2 cellular contexts compared by ENCODE assay signal in the genomic region with DNA sequence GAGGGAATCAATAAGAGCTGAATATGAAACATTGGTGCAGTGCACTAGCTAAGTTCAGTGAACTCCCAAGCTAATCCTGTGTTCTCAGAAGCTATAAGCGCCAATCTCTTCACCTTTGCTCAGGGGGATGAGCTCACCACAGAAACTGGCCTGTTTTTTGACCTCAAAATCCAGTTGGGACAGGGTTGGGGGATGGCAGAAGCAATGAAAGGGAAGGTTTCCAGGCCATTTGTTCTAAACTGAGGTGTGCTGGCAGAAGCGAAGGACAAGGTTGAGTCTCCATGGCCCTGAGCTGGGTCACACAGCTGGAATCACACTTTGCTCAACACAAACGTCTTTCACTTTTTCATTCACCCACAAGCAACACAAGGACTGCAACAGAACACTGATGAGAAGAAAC.
TF ChIP-seq lines count a peak whose summit lies in the region.

No MANE protein-coding gene starts in this region.

TF ChIP-seq in liver, 16 proteins besides CTCF, POLR2A, EP300 and RAD21 (continued from another document):
- peak; percentile 83 to 97 for TF ChIP-seq JUND (IDR thresholded peaks at IDR 0.05)
- TF ChIP-seq ZBTB33 (IDR thresholded peaks at IDR 0.05), result peak; percentile 54
- TF ChIP-seq TAF1 (conservative IDR thresholded peaks at IDR 0.05), result peak; percentile 54
- peak; percentile 47 for TF ChIP-seq NR2F2 (IDR thresholded peaks at IDR 0.05)
- peak in 1 of 2 donors; percentile 26 for TF ChIP-seq EGR1 (IDR thresholded peaks at IDR 0.05; ENCODE audit: low read depth in 2 of 2)
- peak; percentile 91 for TF ChIP-seq ATF3 (IDR thresholded peaks at IDR 0.05)
- TF ChIP-seq RXRA (IDR thresholded peaks at IDR 0.05), result peak; percentile 93 to 97
- TF ChIP-seq FOXA2 (IDR thresholded peaks at IDR 0.05), result no peak
- TF ChIP-seq, protein P1, sequence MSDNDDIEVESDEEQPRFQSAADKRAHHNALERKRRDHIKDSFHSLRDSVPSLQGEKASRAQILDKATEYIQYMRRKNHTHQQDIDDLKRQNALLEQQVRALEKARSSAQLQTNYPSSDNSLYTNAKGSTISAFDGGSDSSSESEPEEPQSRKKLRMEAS (IDR thresholded peaks at IDR 0.05), result no peak
- TF ChIP-seq SP1 (IDR thresholded peaks at IDR 0.05), result peak; percentile 100
- TF ChIP-seq FOXA1 (IDR thresholded peaks at IDR 0.05), result no peak
- TF ChIP-seq GABPA (IDR thresholded peaks at IDR 0.05 in 1 of 2, conservative IDR thresholded peaks at IDR 0.05 in 1 of 2), result no peak
- TF ChIP-seq, protein P2, sequence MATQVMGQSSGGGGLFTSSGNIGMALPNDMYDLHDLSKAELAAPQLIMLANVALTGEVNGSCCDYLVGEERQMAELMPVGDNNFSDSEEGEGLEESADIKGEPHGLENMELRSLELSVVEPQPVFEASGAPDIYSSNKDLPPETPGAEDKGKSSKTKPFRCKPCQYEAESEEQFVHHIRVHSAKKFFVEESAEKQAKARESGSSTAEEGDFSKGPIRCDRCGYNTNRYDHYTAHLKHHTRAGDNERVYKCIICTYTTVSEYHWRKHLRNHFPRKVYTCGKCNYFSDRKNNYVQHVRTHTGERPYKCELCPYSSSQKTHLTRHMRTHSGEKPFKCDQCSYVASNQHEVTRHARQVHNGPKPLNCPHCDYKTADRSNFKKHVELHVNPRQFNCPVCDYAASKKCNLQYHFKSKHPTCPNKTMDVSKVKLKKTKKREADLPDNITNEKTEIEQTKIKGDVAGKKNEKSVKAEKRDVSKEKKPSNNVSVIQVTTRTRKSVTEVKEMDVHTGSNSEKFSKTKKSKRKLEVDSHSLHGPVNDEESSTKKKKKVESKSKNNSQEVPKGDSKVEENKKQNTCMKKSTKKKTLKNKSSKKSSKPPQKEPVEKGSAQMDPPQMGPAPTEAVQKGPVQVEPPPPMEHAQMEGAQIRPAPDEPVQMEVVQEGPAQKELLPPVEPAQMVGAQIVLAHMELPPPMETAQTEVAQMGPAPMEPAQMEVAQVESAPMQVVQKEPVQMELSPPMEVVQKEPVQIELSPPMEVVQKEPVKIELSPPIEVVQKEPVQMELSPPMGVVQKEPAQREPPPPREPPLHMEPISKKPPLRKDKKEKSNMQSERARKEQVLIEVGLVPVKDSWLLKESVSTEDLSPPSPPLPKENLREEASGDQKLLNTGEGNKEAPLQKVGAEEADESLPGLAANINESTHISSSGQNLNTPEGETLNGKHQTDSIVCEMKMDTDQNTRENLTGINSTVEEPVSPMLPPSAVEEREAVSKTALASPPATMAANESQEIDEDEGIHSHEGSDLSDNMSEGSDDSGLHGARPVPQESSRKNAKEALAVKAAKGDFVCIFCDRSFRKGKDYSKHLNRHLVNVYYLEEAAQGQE (IDR thresholded peaks at IDR 0.05), result peak; percentile 43

TF ChIP-seq in HepG2, 621 proteins besides CTCF, POLR2A, EP300 and RAD21 (continued from another document):
- TF ChIP-seq HNF1A (IDR thresholded peaks at IDR 0.05; ENCODE audit: low read depth), result no peak
- TF ChIP-seq HNF1A (CRISPR knock-in tag; IDR thresholded peaks at IDR 0.05; ENCODE audit: borderline replicate concordance), result no peak
- no peak for TF ChIP-seq ZNF180 (CRISPR knock-in tag; IDR thresholded peaks at IDR 0.05; ENCODE audit: borderline replicate concordance, low read depth)
- TF ChIP-seq ZNF572 (CRISPR knock-in tag; IDR thresholded peaks at IDR 0.05), result no peak
- TF ChIP-seq GATA4 (IDR thresholded peaks at IDR 0.05; ENCODE audit: borderline replicate concordance, low read depth), result no peak
- TF ChIP-seq CEBPB (IDR thresholded peaks at IDR 0.05; ENCODE audit: borderline replicate concordance, low read depth, low read length), result no peak
- TF ChIP-seq KLF9 (CRISPR knock-in tag; IDR thresholded peaks at IDR 0.05; ENCODE audit: low read depth), result no peak
- TF ChIP-seq ZNF446 (CRISPR knock-in tag; IDR thresholded peaks at IDR 0.05), result no peak
- TF ChIP-seq ZNF501 (CRISPR knock-in tag; IDR thresholded peaks at IDR 0.05), result no peak
- no peak for TF ChIP-seq ZNF747 (CRISPR knock-in tag; IDR thresholded peaks at IDR 0.05; ENCODE audit: borderline replicate concordance)
- no peak for TF ChIP-seq ZFP36 (IDR thresholded peaks at IDR 0.05; ENCODE audit: borderline replicate concordance, low read depth, low read length, partially characterized antibody)
- TF ChIP-seq, protein P3, sequence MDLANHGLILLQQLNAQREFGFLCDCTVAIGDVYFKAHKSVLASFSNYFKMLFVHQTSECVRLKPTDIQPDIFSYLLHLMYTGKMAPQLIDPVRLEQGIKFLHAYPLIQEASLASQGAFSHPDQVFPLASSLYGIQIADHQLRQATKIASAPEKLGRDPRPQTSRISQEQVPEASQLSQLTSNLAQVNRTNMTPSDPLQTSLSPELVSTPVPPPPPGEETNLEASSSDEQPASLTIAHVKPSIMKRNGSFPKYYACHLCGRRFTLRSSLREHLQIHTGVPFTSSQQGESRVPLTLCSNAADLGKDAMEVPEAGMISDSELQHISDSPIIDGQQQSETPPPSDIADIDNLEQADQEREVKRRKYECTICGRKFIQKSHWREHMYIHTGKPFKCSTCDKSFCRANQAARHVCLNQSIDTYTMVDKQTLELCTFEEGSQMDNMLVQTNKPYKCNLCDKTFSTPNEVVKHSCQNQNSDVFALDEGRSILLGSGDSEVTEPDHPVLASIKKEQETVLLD (CRISPR knock-in tag; IDR thresholded peaks at IDR 0.05; ENCODE audit: low read depth), result no peak
- TF ChIP-seq SNRNP70 (IDR thresholded peaks at IDR 0.05; ENCODE audit: low read depth, low read length), result no peak
- no peak for TF ChIP-seq ZNF333 (CRISPR knock-in tag; IDR thresholded peaks at IDR 0.05; ENCODE audit: borderline replicate concordance)
- TF ChIP-seq LCORL (IDR thresholded peaks at IDR 0.05), result no peak
- TF ChIP-seq LCORL (CRISPR knock-in tag; IDR thresholded peaks at IDR 0.05), result no peak
- no peak for TF ChIP-seq BATF2 (CRISPR knock-in tag; IDR thresholded peaks at IDR 0.05)
- TF ChIP-seq, protein P4, sequence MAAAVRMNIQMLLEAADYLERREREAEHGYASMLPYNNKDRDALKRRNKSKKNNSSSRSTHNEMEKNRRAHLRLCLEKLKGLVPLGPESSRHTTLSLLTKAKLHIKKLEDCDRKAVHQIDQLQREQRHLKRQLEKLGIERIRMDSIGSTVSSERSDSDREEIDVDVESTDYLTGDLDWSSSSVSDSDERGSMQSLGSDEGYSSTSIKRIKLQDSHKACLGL (CRISPR knock-in tag; IDR thresholded peaks at IDR 0.05), result no peak
- no peak for TF ChIP-seq ATM (IDR thresholded peaks at IDR 0.05; ENCODE audit: borderline replicate concordance)
- TF ChIP-seq ZNF143 (CRISPR knock-in tag; IDR thresholded peaks at IDR 0.05), result no peak
